ENCODE assay signal across 25 cellular contexts in the genomic region with DNA sequence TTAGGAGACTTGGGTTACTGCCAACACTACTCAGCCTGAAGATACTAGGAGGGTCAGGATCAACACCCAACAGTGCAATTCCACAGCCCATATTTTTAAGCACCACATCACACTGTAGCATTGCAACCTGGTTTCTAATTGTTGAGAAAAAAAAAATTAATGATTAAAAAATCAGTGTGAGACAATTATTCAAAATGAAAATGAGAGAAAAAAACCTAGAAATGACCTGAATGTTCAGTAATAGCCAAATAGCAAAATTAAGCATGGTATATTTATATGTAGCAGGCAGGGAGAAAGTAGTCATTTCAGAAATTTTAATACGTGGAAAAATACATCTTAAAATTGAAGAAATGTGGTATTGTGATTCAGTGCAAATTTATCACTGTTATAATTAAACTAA.
"Had no signal": no experiment of that assay in that cellular context is flagged by ENCODE, and none has a peak within 500 bp of the region (broad histone marks: within the 10 kb centered on the region; RNA-seq: fewer than 3 reads in every experiment).

No MANE protein-coding gene starts in this region.

- H3K27me3 Mint-ChIP-seq: effector memory CD8-positive, alpha-beta T cell; stimulated activated naive CD8-positive, alpha-beta T cell treated with anti-CD3 and anti-CD28 coated beads, Interleukin-15, amount 100 ng/mL, for 72 hours had no signal

- H3K9me3 Mint-ChIP-seq: effector memory CD8-positive, alpha-beta T cell had no signal

- H3K36me3 ChIP-seq: esophagus muscularis mucosa, gastrocnemius medialis, heart right ventricle, right lobe of liver, tibial nerve, upper lobe of right lung, vagina had no signal

- H3K79me2 ChIP-seq: parathyroid adenoma had no signal

- H2AFZ ChIP-seq: parathyroid adenoma had no signal

- H3K4me3 Mint-ChIP-seq: effector memory CD8-positive, alpha-beta T cell; naive B cell; nephron; stimulated activated naive B cell treated with anti-CD40 and anti-IgM and Interleukin-4, amounts not matched to agents 10 μg/mL and 1 μg/mL and 100 μg/mL, for 72 hours; stimulated activated naive CD8-positive, alpha-beta T cell treated with anti-CD3 and anti-CD28 coated beads, Interleukin-15, amount 100 ng/mL, for 72 hours had no signal

- H3K9me3 ChIP-seq: gastrocnemius medialis, right lobe of liver, testis, upper lobe of right lung, vagina had no signal

- H3K27ac ChIP-seq: epithelial cell of prostate, esophagus muscularis mucosa, gastrocnemius medialis, heart right ventricle, parathyroid adenoma, psoas muscle, right lobe of liver, testis, tibial nerve, upper lobe of right lung, vagina had no signal

- H3K4me1 Mint-ChIP-seq: nephron had no signal

- DNase-seq: effector memory CD8-positive, alpha-beta T cell; gastrocnemius medialis; heart right ventricle; hypothalamus; kidney glomerular epithelial cell; mesendoderm; naive B cell; occipital lobe; psoas muscle; retina; right lobe of liver; stimulated activated CD4-positive, alpha-beta T cell treated with anti-CD3 and anti-CD28 coated beads, Interleukin-15, amount 100 ng/mL, for 24 hours; stimulated activated CD4-positive, alpha-beta T cell treated with anti-CD3 and anti-CD28 coated beads, Interleukin-1b, Interleukin-23, amount 100 ng/mL, for 48 hours; stimulated activated CD4-positive, alpha-beta T cell treated with anti-CD3 and anti-CD28 coated beads, Interleukin-4, amount 100 ng/mL, for 24 hours; stimulated activated naive B cell treated with anti-CD40 and anti-IgM and Interleukin-4, amounts not matched to agents 10 μg/mL and 1 μg/mL and 100 μg/mL, for 72 hours; stimulated activated naive CD8-positive, alpha-beta T cell treated with anti-CD3 and anti-CD28 coated beads, Interleukin-15, amount 100 ng/mL, for 72 hours; testis; upper lobe of right lung had no signal

- H3K4me3 ChIP-seq: esophagus muscularis mucosa, gastrocnemius medialis, heart right ventricle, psoas muscle, right lobe of liver, testis, tibial nerve, upper lobe of right lung, vagina had no signal

- ATAC-seq: effector memory CD8-positive, alpha-beta T cell; gastrocnemius medialis; heart right ventricle; psoas muscle; right lobe of liver; stimulated activated naive B cell treated with anti-CD40 and anti-IgM and Interleukin-4, amounts not matched to agents 10 μg/mL and 1 μg/mL and 100 μg/mL, for 72 hours; stimulated activated naive CD8-positive, alpha-beta T cell treated with anti-CD3 and anti-CD28 coated beads, Interleukin-15, amount 100 ng/mL, for 72 hours; upper lobe of right lung had no signal

- H3K27ac Mint-ChIP-seq: effector memory CD8-positive, alpha-beta T cell; naive B cell; nephron; stimulated activated naive B cell treated with anti-CD40 and anti-IgM and Interleukin-4, amounts not matched to agents 10 μg/mL and 1 μg/mL and 100 μg/mL, for 72 hours; stimulated activated naive CD8-positive, alpha-beta T cell treated with anti-CD3 and anti-CD28 coated beads, Interleukin-15, amount 100 ng/mL, for 72 hours had no signal

- H3K9ac ChIP-seq: parathyroid adenoma had no signal

- H3K4me1 ChIP-seq: esophagus muscularis mucosa, gastrocnemius medialis, psoas muscle, right lobe of liver, upper lobe of right lung, vagina had no signal

- FAIRE-seq: islet of Langerhans had no signal

- H3K27me3 ChIP-seq: esophagus muscularis mucosa, gastrocnemius medialis, heart right ventricle, right lobe of liver, testis, tibial nerve, upper lobe of right lung, vagina had no signal
